Comparison of ENCODE assay signal across 7 cellular contexts in the genomic region with DNA sequence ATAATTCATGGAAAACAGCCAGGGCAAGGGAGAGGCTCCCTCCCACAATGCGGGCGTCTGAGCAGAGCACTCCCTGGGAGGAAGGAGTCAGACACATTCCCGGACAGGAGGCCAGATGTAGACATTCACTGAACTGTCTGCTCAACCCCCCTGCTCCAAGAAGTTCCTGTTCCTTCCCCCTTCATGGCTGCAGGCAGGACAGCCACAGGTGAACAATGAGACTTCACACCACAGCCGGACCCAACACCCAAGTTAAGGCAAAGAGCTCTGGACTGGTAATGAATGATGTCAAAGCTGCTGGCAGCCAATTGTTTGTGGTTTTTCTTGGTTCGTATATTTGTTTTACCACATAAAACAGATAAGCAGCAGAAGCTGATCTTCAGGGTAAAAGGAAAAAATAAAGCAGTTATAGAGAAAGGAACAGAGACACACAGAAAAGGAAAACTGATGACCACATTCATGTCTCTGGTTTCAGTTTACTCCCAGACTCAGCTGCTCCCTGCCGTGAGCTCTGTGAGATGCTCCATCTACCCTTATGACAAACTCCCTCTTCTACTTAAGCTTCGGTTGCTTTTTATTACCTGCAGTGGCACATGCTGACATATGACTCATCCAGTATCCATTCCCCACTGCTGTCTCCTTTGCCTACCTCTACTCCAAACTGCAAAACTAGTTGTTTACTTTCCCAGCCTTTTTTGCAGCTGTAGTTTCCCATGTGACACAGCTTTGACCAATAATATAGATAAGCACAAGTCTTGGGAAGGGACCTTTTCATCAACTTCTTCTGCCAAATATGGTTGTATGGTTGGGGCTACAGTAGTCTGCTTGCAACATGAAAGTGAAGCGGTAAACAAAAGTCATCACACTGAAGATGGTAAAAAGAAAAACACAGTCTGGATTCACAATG.
DNase-seq lines count a peak whose midpoint lies in the region; ATAC-seq and TF ChIP-seq lines count a peak whose summit lies in the region.

No MANE protein-coding gene starts in this region.

- intact Hi-C loops in head of caudate nucleus (cut with DNase I): no loop called here

- no peak for TF ChIP-seq CTCF in GM12864 (IDR thresholded peaks at IDR 0.05; ENCODE audit: low read depth, low read length, missing control alignments)

- DNase-seq in GM12864 (ENCODE audit: low read depth) (peak; percentile 30), iPS-NIHi7 (ENCODE audit: extremely low spot score) (peak; percentile 35), head of caudate nucleus (no peak), pons (ENCODE audit: low spot score) (no peak)
- peak; percentile 5 for DNase-seq in activated CD4-positive, alpha-beta T cell treated with anti-CD3 and anti-CD28 coated beads, Interleukin-2, amount 50 U/mL, for 1 hour

- no peak overlapping the region for H3K4me3 ChIP-seq in GM12864 (ENCODE audit: low read depth, low read length)

- peak; percentile 50 for ATAC-seq in HG03558 (IDR thresholded peaks at IDR 0.05; ENCODE audit: extremely low read depth, unreplicated experiment)
- ATAC-seq in HG03342 (IDR thresholded peaks at IDR 0.05; ENCODE audit: unreplicated experiment): no peak

Comparison
In these comparisons a context has a peak if more than half of its experiments do, and no peak if none do; other contexts are left out.
1. DNase-seq: peak in GM12864 (single experiment), activated CD4-positive, alpha-beta T cell treated with anti-CD3 and anti-CD28 coated beads, Interleukin-2, amount 50 U/mL, for 1 hour (single experiment) and iPS-NIHi7 (single experiment); none in head of caudate nucleus (0 of 42) and pons (single experiment).